In genomic region chr13:62512194-62513141, GRCh38 we compare ENCODE assay signal across 8 cellular contexts.
DNase-seq lines count a peak whose midpoint lies in the region; ATAC-seq, FAIRE-seq and TF ChIP-seq lines count a peak whose summit lies in the region.

No MANE protein-coding gene starts in this region.

- no peak for TF ChIP-seq POLR2A in GM12878 (IDR thresholded peaks at IDR 0.05; ENCODE audit: low read depth, low read length)
- TF ChIP-seq POLR2A in esophagus squamous epithelium (IDR thresholded peaks at IDR 0.05), result no peak

- intact Hi-C loops in GM12878 (cut with micrococcal nuclease; ENCODE audit: unreplicated experiment) (loop anchor here (1.0 to 10.0 kb wide), 4 partner anchors 33 to 398 kb away; no protein-coding TSS in a partner anchor), esophagus squamous epithelium (cut with DNase I) (no loop called here)

- H4K20me1 ChIP-seq in GM12878 (ENCODE audit: control insufficient read depth, insufficient read depth), result no peaks in the 10 kb centered on the region

- RAD21 ChIA-PET in GM12878 (lab: Charles Lee; ENCODE audit: unreplicated experiment), result interaction anchor here (0.6 to 3.5 kb wide), 12 partner anchors 11 to 584 kb away, joined by 3 to 12 read pairs (median 3); no protein-coding TSS in a partner anchor

- H3K79me2 ChIP-seq in GM12878 (ENCODE audit: control insufficient read depth, insufficient read depth, low read length), result no peaks in the 10 kb centered on the region

- H3K36me3 ChIP-seq in GM12878 (ENCODE audit: control insufficient read depth in 2 of 2, insufficient read depth in 2 of 2, low read length in 1 of 2) (no peaks in the 10 kb centered on the region), liver (ENCODE audit: control insufficient read depth in 4 of 4, insufficient read depth in 3 of 4, low read depth in 1 of 4, low read length in 3 of 4) (no peaks in the 10 kb centered on the region), esophagus squamous epithelium (no peaks in the 10 kb centered on the region)

- H3K27me3 ChIP-seq in GM12878 (replicated peaks in 1 of 2; ENCODE audit: control insufficient read depth in 2 of 2, insufficient read depth in 2 of 2, low read length in 1 of 2) (no peaks in the 10 kb centered on the region), liver (ENCODE audit: control insufficient read depth in 4 of 4, insufficient read depth in 4 of 4, low read length in 3 of 4) (no peaks in the 10 kb centered on the region), esophagus squamous epithelium (no peaks in the 10 kb centered on the region)

- H3K4me2 ChIP-seq in GM12878 (ENCODE audit: control insufficient read depth, insufficient read depth), result peak overlapping the region; percentile 41

- ATAC-seq in GM19023 (IDR thresholded peaks at IDR 0.05; ENCODE audit: unreplicated experiment) (peak; percentile 94), HG03039 (IDR thresholded peaks at IDR 0.05; ENCODE audit: unreplicated experiment) (peak; percentile 94), GM12878 (peak; percentile 98)

- CTCF ChIA-PET in GM12878 (lab: Yijun Ruan, JAX), result interaction anchor here (0.6 to 4.6 kb wide), 18 partner anchors 9 to 715 kb away, joined by 3 to 28 read pairs (median 5); no protein-coding TSS in a partner anchor

- H3K4me3 ChIP-seq in GM12878 (peak overlapping the region; percentile 55; the same call in 1 of the 2 replicates), liver (ENCODE audit: low read depth in 1 of 3, low read length in 3 of 3) (no peak overlapping the region), esophagus squamous epithelium (peak overlapping the region in 1 of 4 donors; percentile 6)

- peak; percentile 7 for DNase-seq in Daoy (ENCODE audit: low read depth)
- peak; percentile 31 for DNase-seq in NCI-H2107 treated with DMSO at 0.1 percent for 48 hours (lab: John Stamatoyannopoulos, UW; ENCODE audit: unreplicated experiment)
- peak; percentile 24 for DNase-seq in GM12878 (ENCODE audit: low read depth, low spot score)
- DNase-seq in ureter (ENCODE audit: low spot score), result no peak
- no peak for DNase-seq in esophagus squamous epithelium (lab: John Stamatoyannopoulos, UW)

- no peak for TF ChIP-seq EP300 in GM12878 (IDR thresholded peaks at IDR 0.05; ENCODE audit: borderline replicate concordance in 1 of 2, control insufficient read depth in 1 of 2, low read depth in 2 of 2, low read length in 2 of 2)

- POLR2A ChIA-PET in GM12878 (lab: Charles Lee), result no interaction called here

- FAIRE-seq in GM12878 (lab: Jason Lieb, UNC), result peak; percentile 68

- 8% methylated on average over 7 of the region's 7 CpGs for WGBS in GM12878 (ENCODE audit: insufficient coverage, insufficient replicate concordance, low lambda C conversion rate, missing lambda C conversion rate)
- WGBS in liver, result 36% methylated on average over 7 of the region's 7 CpGs
- WGBS in esophagus squamous epithelium, 2 donors, result 26 to 45% methylated on average over 6 to 7 of the region's 7 CpGs

- SMC1A ChIA-PET in GM12878 (lab: Charles Lee; ENCODE audit: uncharacterized antibody, unreplicated experiment), result interaction anchor here (0.7 to 3.4 kb wide), 11 partner anchors 10 to 412 kb away, joined by 3 to 22 read pairs (median 3); no protein-coding TSS in a partner anchor

- H3K9ac ChIP-seq in GM12878 (ENCODE audit: control insufficient read depth, insufficient read depth, low read length) (no peak overlapping the region; the same call in 1 of the 2 replicates), liver (ENCODE audit: low read depth in 1 of 2, low read length in 2 of 2) (no peak overlapping the region)

- TF ChIP-seq RAD21 in GM12878 (IDR thresholded peaks at IDR 0.05; ENCODE audit: insufficient read depth, low read depth, low read length) (peak; percentile 91), liver (IDR thresholded peaks at IDR 0.05) (peak; percentile 73 to 74)

- H2AFZ ChIP-seq in GM12878 (ENCODE audit: control insufficient read depth, low read depth, low read length), result peak overlapping the region; percentile 86

- TF ChIP-seq CTCF in GM12878 (IDR thresholded peaks at IDR 0.05 in 2 of 3, conservative IDR thresholded peaks at IDR 0.05 in 1 of 3; ENCODE audit: control insufficient read depth in 2 of 3, extremely low read depth in 1 of 3, insufficient read depth in 1 of 3, low read depth in 3 of 3, low read length in 3 of 3) (peak; percentile 84 to 89 (median 88)), liver (IDR thresholded peaks at IDR 0.05; ENCODE audit: low read depth, low read length, missing input control) (peak; percentile 59), esophagus squamous epithelium (IDR thresholded peaks at IDR 0.05) (peak in 1 of 6 experiments; percentile 15)

- H3K9me3 ChIP-seq in GM12878 (replicated peaks; ENCODE audit: control insufficient read depth, insufficient read depth, low read length), result no peaks in the 10 kb centered on the region
- no peaks in the 10 kb centered on the region for H3K9me3 ChIP-seq in liver (ENCODE audit: control insufficient read depth in 4 of 4, low read length in 3 of 4)
- H3K9me3 ChIP-seq in esophagus squamous epithelium, result no peaks in the 10 kb centered on the region

- peaks cover 11% of the 10 kb centered on the region; the same call in 1 of the 2 replicates for H3K4me1 ChIP-seq in GM12878 (ENCODE audit: control insufficient read depth, insufficient read depth, low read length)
- no peaks in the 10 kb centered on the region for H3K4me1 ChIP-seq in liver (ENCODE audit: control insufficient read depth in 4 of 4, insufficient read depth in 4 of 4, low read length in 3 of 4)
- no peaks in the 10 kb centered on the region for H3K4me1 ChIP-seq in esophagus squamous epithelium

- no TSS peak for BruUV-seq in GM12878 (replicated peaks; lab: Mats Ljungman, UMichigan)

- in situ Hi-C loops in GM12878 (cut with MboI), result no loop called here

- H3K27ac ChIP-seq in GM12878 (ENCODE audit: control insufficient read depth, insufficient read depth) (no peak overlapping the region), liver (ENCODE audit: low read depth in 1 of 2, low read length in 2 of 2) (no peak overlapping the region), esophagus squamous epithelium (no peak overlapping the region)

TF ChIP-seq in GM12878, 131 proteins besides CTCF, POLR2A, EP300 and RAD21 (continues in another document):
- TF ChIP-seq POU2F2 (IDR thresholded peaks at IDR 0.05; ENCODE audit: borderline replicate concordance, low read depth, low read length) (peak; percentile 46; the same call in 1 of the 3 replicates), MEF2B (IDR thresholded peaks at IDR 0.05; ENCODE audit: partially characterized antibody, poor library complexity, severe bottlenecking) (no peak), EED (IDR thresholded peaks at IDR 0.05; ENCODE audit: low read depth) (peak; percentile 41; the same call in 1 of the 2 replicates), MYC (IDR thresholded peaks at IDR 0.05; ENCODE audit: insufficient read depth, insufficient read length, insufficient replicate concordance, low read length, severe bottlenecking) (peak; percentile 24), DPF2 (IDR thresholded peaks at IDR 0.05) (no peak), SIN3A (IDR thresholded peaks at IDR 0.05; ENCODE audit: low read depth, low read length) (no peak), FOXM1 (IDR thresholded peaks at IDR 0.05; ENCODE audit: low read depth, low read length) (no peak), RAD51 (IDR thresholded peaks at IDR 0.05) (peak; percentile 42; the same call in 1 of the 2 replicates), BCL11A (IDR thresholded peaks at IDR 0.05; ENCODE audit: low read depth, low read length) (no peak)
- TF ChIP-seq, protein P1, sequence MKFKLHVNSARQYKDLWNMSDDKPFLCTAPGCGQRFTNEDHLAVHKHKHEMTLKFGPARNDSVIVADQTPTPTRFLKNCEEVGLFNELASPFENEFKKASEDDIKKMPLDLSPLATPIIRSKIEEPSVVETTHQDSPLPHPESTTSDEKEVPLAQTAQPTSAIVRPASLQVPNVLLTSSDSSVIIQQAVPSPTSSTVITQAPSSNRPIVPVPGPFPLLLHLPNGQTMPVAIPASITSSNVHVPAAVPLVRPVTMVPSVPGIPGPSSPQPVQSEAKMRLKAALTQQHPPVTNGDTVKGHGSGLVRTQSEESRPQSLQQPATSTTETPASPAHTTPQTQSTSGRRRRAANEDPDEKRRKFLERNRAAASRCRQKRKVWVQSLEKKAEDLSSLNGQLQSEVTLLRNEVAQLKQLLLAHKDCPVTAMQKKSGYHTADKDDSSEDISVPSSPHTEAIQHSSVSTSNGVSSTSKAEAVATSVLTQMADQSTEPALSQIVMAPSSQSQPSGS (IDR thresholded peaks at IDR 0.05; ENCODE audit: low read length), result no peak

TF ChIP-seq in liver, 16 proteins besides CTCF, POLR2A, EP300 and RAD21 (continues in another document):
- no peak for TF ChIP-seq SP1 (IDR thresholded peaks at IDR 0.05)
- TF ChIP-seq HNF4A (conservative IDR thresholded peaks at IDR 0.05), result no peak
- no peak for TF ChIP-seq NR2F2 (IDR thresholded peaks at IDR 0.05)
- TF ChIP-seq TAF1 (conservative IDR thresholded peaks at IDR 0.05), result no peak
- TF ChIP-seq REST (IDR thresholded peaks at IDR 0.05), result no peak
- TF ChIP-seq ATF3 (IDR thresholded peaks at IDR 0.05), result no peak
- TF ChIP-seq RXRA (IDR thresholded peaks at IDR 0.05), result no peak

Comparison
In these comparisons a context has a peak if more than half of its experiments do, and no peak if none do; other contexts are left out.
1. DNase-seq: peak in Daoy (single experiment), NCI-H2107 treated with DMSO at 0.1 percent for 48 hours (single experiment) and GM12878 (single experiment); none in ureter (single experiment) and esophagus squamous epithelium (single experiment).
2. Peak in every context shown above with its lines, with median percentiles within 50 percentile points of each other: ATAC-seq.